In the genomic region with DNA sequence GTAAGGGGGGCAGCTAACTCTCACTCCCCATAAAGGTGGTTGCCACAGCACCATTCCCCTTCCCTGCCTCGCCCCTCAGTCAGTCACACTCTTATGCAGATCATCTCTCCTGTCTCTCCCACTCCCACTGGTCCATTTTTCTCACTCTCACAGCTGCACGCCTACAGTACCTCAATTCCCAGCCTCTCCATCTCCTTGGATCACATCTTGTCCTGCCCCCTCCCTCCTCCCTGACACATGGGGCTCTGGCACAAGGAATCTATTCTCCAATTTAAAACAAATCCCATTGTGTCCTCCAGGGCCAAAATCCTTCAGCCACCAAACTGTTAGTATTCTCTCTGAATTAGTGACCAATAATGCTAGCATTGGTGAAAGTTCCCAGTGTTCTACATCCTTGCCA, we compare ENCODE assay signal across 1 cellular context.
TF ChIP-seq lines count a peak whose summit lies in the region.

No MANE protein-coding gene starts in this region.

TF ChIP-seq in IMR-90, 13 proteins besides CTCF, POLR2A, EP300 and RAD21:
- TF ChIP-seq SMC3 (IDR thresholded peaks at IDR 0.05; ENCODE audit: low read depth, low read length) (no peak), MAFK (IDR thresholded peaks at IDR 0.05; ENCODE audit: low read depth, low read length) (no peak), MXI1 (IDR thresholded peaks at IDR 0.05; ENCODE audit: borderline replicate concordance, low read depth, low read length) (no peak), FOS (IDR thresholded peaks at IDR 0.05; ENCODE audit: low read depth, low read length) (no peak), BHLHE40 (IDR thresholded peaks at IDR 0.05; ENCODE audit: low read depth, low read length) (no peak), RFX5 (IDR thresholded peaks at IDR 0.05; ENCODE audit: low read depth, low read length) (no peak), MAZ (IDR thresholded peaks at IDR 0.05; ENCODE audit: borderline replicate concordance, low read depth, low read length) (no peak), ELK1 (IDR thresholded peaks at IDR 0.05; ENCODE audit: borderline replicate concordance, low read depth, low read length) (no peak), NFE2L2 (IDR thresholded peaks at IDR 0.05; ENCODE audit: low read depth, low read length) (no peak), CEBPB (IDR thresholded peaks at IDR 0.05; ENCODE audit: low read depth, low read length) (no peak), RCOR1 (IDR thresholded peaks at IDR 0.05; ENCODE audit: insufficient replicate concordance, low read length) (no peak), CHD1 (IDR thresholded peaks at IDR 0.05; ENCODE audit: low read depth, low read length) (no peak)
- TF ChIP-seq, protein P1, sequence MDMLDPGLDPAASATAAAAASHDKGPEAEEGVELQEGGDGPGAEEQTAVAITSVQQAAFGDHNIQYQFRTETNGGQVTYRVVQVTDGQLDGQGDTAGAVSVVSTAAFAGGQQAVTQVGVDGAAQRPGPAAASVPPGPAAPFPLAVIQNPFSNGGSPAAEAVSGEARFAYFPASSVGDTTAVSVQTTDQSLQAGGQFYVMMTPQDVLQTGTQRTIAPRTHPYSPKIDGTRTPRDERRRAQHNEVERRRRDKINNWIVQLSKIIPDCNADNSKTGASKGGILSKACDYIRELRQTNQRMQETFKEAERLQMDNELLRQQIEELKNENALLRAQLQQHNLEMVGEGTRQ (IDR thresholded peaks at IDR 0.05; ENCODE audit: low read depth, low read length) = no peak
